Comparison of ENCODE assay signal across 13 cellular contexts in the genomic region with DNA sequence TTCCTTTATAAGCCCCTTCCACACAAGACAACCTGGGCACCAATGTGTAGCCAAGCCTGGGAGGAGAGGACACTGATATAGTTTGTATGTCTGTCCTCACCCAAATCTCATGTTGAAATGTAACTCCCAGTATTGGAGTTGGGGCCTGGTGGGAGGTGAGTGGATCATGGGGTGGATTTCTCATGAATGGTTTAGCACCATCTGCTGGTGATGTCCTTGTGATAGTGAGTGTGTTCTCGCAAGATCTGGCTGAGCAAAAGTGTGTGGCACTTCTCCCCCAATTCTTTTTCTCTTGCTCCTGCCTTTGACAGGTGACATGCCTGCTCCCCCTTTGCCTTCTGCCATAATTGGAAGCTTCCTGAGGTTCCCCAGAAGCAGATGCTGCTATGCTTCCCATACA.
DNase-seq lines count a peak whose midpoint lies in the region; ATAC-seq and TF ChIP-seq lines count a peak whose summit lies in the region.
"Had no signal": no experiment of that assay in that cellular context is flagged by ENCODE, and none has a peak within 500 bp of the region (broad histone marks: within the 10 kb centered on the region; RNA-seq: fewer than 3 reads in every experiment).

No MANE protein-coding gene starts in this region.

- peak; percentile 64; the same call in 1 of the 2 replicates for ATAC-seq in WTC11
- no peak for ATAC-seq in activated T-cell treated with anti-CD3 and anti-CD28 coated beads, Interleukin-2, amount 50 U/mL, for 4 hours

- CTCF ChIA-PET in WTC11 (lab: Charles Lee): interaction anchor here (1.5 kb wide), 1 partner anchor 119 kb away, joined by 3 read pairs; no protein-coding TSS in a partner anchor
- CTCF ChIA-PET in activated naive CD4-positive, alpha-beta T cell treated with anti-CD3 and anti-CD28 coated beads for 36 hours (lab: Charles Lee): interaction anchor here (0.9 kb wide), 1 partner anchor 65 kb away, joined by 3 read pairs; no protein-coding TSS in a partner anchor

- in situ Hi-C loops in KBM-7 (cut with MboI; ENCODE audit: low pct_unique_long_range_greater_than_20kb, low sequenced_read_pairs): no loop called here

- H3K27me3 Mint-ChIP-seq in WTC11 (ENCODE audit: low read depth): no peaks in the 10 kb centered on the region
- H3K27me3 Mint-ChIP-seq in activated naive CD4-positive, alpha-beta T cell treated with anti-CD3 and anti-CD28 coated beads for 36 hours (ENCODE audit: low read depth): peaks cover 6% of the 10 kb centered on the region
- H3K27me3 Mint-ChIP-seq in activated naive CD8-positive, alpha-beta T cell treated with anti-CD3 and anti-CD28 coated beads for 36 hours: peaks cover 14% of the 10 kb centered on the region
- peaks cover 12% of the 10 kb centered on the region for H3K27me3 Mint-ChIP-seq in activated T-cell treated with anti-CD3 and anti-CD28 coated beads, Interleukin-2, amount 50 U/mL, for 4 hours (ENCODE audit: low read depth)

- 0 out of 2 replicates have a peak, but pooled peaks cover 3% of the 10 kb centered on the region for H3K4me1 Mint-ChIP-seq in WTC11
- peaks cover 3% of the 10 kb centered on the region for H3K4me1 Mint-ChIP-seq in activated naive CD4-positive, alpha-beta T cell treated with anti-CD3 and anti-CD28 coated beads for 36 hours (ENCODE audit: low read depth)
- H3K4me1 Mint-ChIP-seq in activated naive CD8-positive, alpha-beta T cell treated with anti-CD3 and anti-CD28 coated beads for 36 hours: peaks cover 5% of the 10 kb centered on the region
- H3K4me1 Mint-ChIP-seq in activated T-cell treated with anti-CD3 and anti-CD28 coated beads, Interleukin-2, amount 50 U/mL, for 4 hours (ENCODE audit: low read depth): no peaks in the 10 kb centered on the region
- H3K4me1 Mint-ChIP-seq: nephron had no signal

- intact Hi-C loops in activated naive CD4-positive, alpha-beta T cell treated with anti-CD3 and anti-CD28 coated beads for 36 hours (cut with micrococcal nuclease): no loop called here

- no peak overlapping the region for H3K27ac Mint-ChIP-seq in WTC11
- no peak overlapping the region for H3K27ac Mint-ChIP-seq in activated naive CD4-positive, alpha-beta T cell treated with anti-CD3 and anti-CD28 coated beads for 36 hours
- no peak overlapping the region for H3K27ac Mint-ChIP-seq in activated naive CD8-positive, alpha-beta T cell treated with anti-CD3 and anti-CD28 coated beads for 36 hours
- H3K27ac Mint-ChIP-seq: nephron had no signal

- H3K36me3 Mint-ChIP-seq in WTC11: no peaks in the 10 kb centered on the region
- H3K36me3 Mint-ChIP-seq in activated naive CD4-positive, alpha-beta T cell treated with anti-CD3 and anti-CD28 coated beads for 36 hours (ENCODE audit: low read depth): no peaks in the 10 kb centered on the region
- no peaks in the 10 kb centered on the region for H3K36me3 Mint-ChIP-seq in activated naive CD8-positive, alpha-beta T cell treated with anti-CD3 and anti-CD28 coated beads for 36 hours
- H3K36me3 Mint-ChIP-seq in activated T-cell treated with anti-CD3 and anti-CD28 coated beads, Interleukin-2, amount 50 U/mL, for 4 hours (ENCODE audit: insufficient read depth): no peaks in the 10 kb centered on the region

- POLR2A ChIA-PET in WTC11 (lab: Charles Lee): no interaction called here

- peak; percentile 8 for DNase-seq in ELR (ENCODE audit: low read depth)
- DNase-seq in KBM-7: peak; percentile 8
- DNase-seq in WTC11 (ENCODE audit: low spot score): no peak
- DNase-seq in lung microvascular endothelial cell (ENCODE audit: low read depth in 2 of 2): peak; percentile 16 to 50
- no peak for DNase-seq in NCI-H748 (lab: John Stamatoyannopoulos, UW; ENCODE audit: unreplicated experiment)
- DNase-seq in activated naive CD4-positive, alpha-beta T cell treated with anti-CD3 and anti-CD28 coated beads for 36 hours: no peak
- DNase-seq in activated naive CD8-positive, alpha-beta T cell treated with anti-CD3 and anti-CD28 coated beads for 36 hours: no peak
- no peak for DNase-seq in activated T-cell treated with anti-CD3 and anti-CD28 coated beads, Interleukin-2, amount 50 U/mL, for 4 hours
- DNase-seq: anterior cingulate cortex, DMS153, NCI-H1092, NCI-H748 treated with DMSO at 0.1 percent for 48 hours had no signal

- no peak for TF ChIP-seq CTCF in WTC11 (IDR thresholded peaks at IDR 0.05)

- peaks cover 3% of the 10 kb centered on the region for H3K9me3 Mint-ChIP-seq in WTC11
- H3K9me3 Mint-ChIP-seq in activated naive CD4-positive, alpha-beta T cell treated with anti-CD3 and anti-CD28 coated beads for 36 hours: no peaks in the 10 kb centered on the region
- no peaks in the 10 kb centered on the region for H3K9me3 Mint-ChIP-seq in activated naive CD8-positive, alpha-beta T cell treated with anti-CD3 and anti-CD28 coated beads for 36 hours
- no peaks in the 10 kb centered on the region for H3K9me3 Mint-ChIP-seq in activated T-cell treated with anti-CD3 and anti-CD28 coated beads, Interleukin-2, amount 50 U/mL, for 4 hours
- H3K9me3 Mint-ChIP-seq: nephron had no signal

- H3K4me3 Mint-ChIP-seq in WTC11: no peak overlapping the region
- H3K4me3 Mint-ChIP-seq in activated naive CD4-positive, alpha-beta T cell treated with anti-CD3 and anti-CD28 coated beads for 36 hours: no peak overlapping the region
- H3K4me3 Mint-ChIP-seq in activated naive CD8-positive, alpha-beta T cell treated with anti-CD3 and anti-CD28 coated beads for 36 hours: no peak overlapping the region
- H3K4me3 Mint-ChIP-seq in activated T-cell treated with anti-CD3 and anti-CD28 coated beads, Interleukin-2, amount 50 U/mL, for 4 hours: no peak overlapping the region
- H3K4me3 Mint-ChIP-seq: nephron had no signal

TF ChIP-seq in WTC11, 78 proteins besides CTCF, POLR2A, EP300 and RAD21:
- no peak for TF ChIP-seq FOXJ3 (CRISPR knock-in tag; IDR thresholded peaks at IDR 0.05; ENCODE audit: borderline replicate concordance)

Comparison
In these comparisons a context has a peak if more than half of its experiments do, and no peak if none do; other contexts are left out.
1. DNase-seq: peak in ELR (single experiment), KBM-7 (single experiment) and lung microvascular endothelial cell (2 of 2); none in WTC11 (single experiment), NCI-H748 (single experiment), activated naive CD4-positive, alpha-beta T cell treated with anti-CD3 and anti-CD28 coated beads for 36 hours (single experiment), activated naive CD8-positive, alpha-beta T cell treated with anti-CD3 and anti-CD28 coated beads for 36 hours (single experiment) and activated T-cell treated with anti-CD3 and anti-CD28 coated beads, Interleukin-2, amount 50 U/mL, for 4 hours (single experiment).